ENCODE assay signal across 8 cellular contexts in the genomic region with DNA sequence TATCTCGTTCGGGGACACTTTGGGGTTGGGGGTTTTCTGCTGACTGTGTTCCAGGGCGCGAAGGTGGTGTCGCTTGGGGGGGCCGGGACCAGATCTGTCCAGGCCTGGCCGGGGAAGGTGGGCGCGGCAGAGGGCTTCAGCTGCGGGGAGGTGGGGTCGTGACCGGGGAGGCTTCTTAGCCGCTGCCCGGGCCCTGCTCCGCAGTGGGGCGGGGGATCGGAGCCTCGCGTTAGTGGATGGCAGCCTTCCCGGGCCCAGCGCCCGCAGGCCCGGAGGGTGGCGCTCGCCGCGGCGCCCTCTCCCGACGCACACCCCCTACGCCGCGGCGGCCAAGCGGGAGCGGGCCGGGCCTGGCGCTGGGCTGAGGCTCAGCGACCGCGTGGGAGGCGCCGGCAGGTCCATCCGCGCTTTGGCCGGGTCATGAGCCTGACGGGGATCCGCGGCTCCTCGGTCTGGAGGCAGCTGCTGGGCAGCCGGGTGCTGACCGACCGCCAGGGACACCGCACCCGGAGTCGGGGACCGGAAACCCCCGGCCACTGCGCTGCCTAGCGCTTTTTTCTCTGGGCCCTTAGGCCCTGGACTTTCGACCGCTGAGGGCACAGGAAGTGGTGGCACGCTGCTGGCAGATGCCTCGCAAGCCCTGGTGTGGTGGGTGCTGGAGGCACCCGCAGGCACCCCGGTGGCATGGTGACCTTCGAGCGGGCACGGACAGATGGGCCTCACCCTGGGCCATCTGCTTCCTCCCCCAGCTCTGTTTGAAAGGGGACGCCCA. TPM values are rescaled to one million over a fixed set of nuclear protein-coding genes. Genes with fewer than 3 reads are reported as not detected.
A peak's percentile ranks its signal among the peaks of the same experiment; 100 is the strongest.
DNase-seq lines count a peak whose midpoint lies in the region; FAIRE-seq and TF ChIP-seq lines count a peak whose summit lies in the region.

No MANE protein-coding gene starts in this region.

- intact Hi-C loops in MCF 10A (cut with micrococcal nuclease): loop anchor here (1.0 to 2.0 kb wide), 3 partner anchors 24 to 59 kb away; a partner anchor contains a TSS

- CTCF ChIA-PET in MCF 10A (lab: Yijun Ruan, JAX): interaction anchor here (0.6 to 15.0 kb wide), 7 partner anchors 12 to 189 kb away, joined by 3 to 315 read pairs (median 4); no protein-coding TSS in a partner anchor

- H3K27ac Mint-ChIP-seq in HFFc6: peak overlapping the region; percentile 95
- peak overlapping the region; percentile 88 for H3K27ac Mint-ChIP-seq in MCF 10A (ENCODE audit: low read depth, unreplicated experiment)

- DNase-seq in GDM1 (lab: John Stamatoyannopoulos, UW) (peak; percentile 23), HFFc6 (peak; percentile 35), SHP77 treated with DMSO at 0.1 percent for 48 hours (lab: John Stamatoyannopoulos, UW) (peak; percentile 28), MCF 10A (ENCODE audit: unreplicated experiment) (peak; percentile 59), iris pigment epithelial cell (ENCODE audit: low read depth) (peak; percentile 65), HPDE6-E6E7 (ENCODE audit: extremely low spot score) (no peak), urothelium cell line (ENCODE audit: low spot score) (no peak)

- POLR2A ChIA-PET in MCF 10A (lab: Yijun Ruan, JAX): interaction anchor here (0.9 to 10.0 kb wide), 7 partner anchors 18 to 719 kb away, joined by 3 to 151 read pairs (median 9); a partner anchor contains a TSS

- H3K4me3 ChIP-seq in skin epidermis: peak overlapping the region; percentile 47 to 83 (median 69)

- no TSS peak for BruUV-seq in MCF 10A (replicated peaks; lab: Mats Ljungman, UMichigan)

- H3K27me3 Mint-ChIP-seq in HFFc6 (ENCODE audit: insufficient read depth): peaks cover 8% of the 10 kb centered on the region
- H3K27me3 Mint-ChIP-seq in MCF 10A (ENCODE audit: insufficient read depth, unreplicated experiment): no peaks in the 10 kb centered on the region

- TF ChIP-seq CTCF in HFFc6 (IDR thresholded peaks at IDR 0.05) (peak; percentile 72), MCF 10A (IDR thresholded peaks at IDR 0.05; ENCODE audit: unreplicated experiment) (peak; percentile 24)

- H3K9me3 Mint-ChIP-seq in HFFc6: no peaks in the 10 kb centered on the region
- no peaks in the 10 kb centered on the region for H3K9me3 Mint-ChIP-seq in MCF 10A (ENCODE audit: unreplicated experiment)

- H3K36me3 Mint-ChIP-seq in HFFc6 (ENCODE audit: low read depth) (no peaks in the 10 kb centered on the region; the same call in none of the 2 replicates), MCF 10A (ENCODE audit: insufficient read depth, unreplicated experiment) (peaks cover 18% of the 10 kb centered on the region)

- H3K27ac ChIP-seq in skin epidermis: peak overlapping the region; percentile 53 to 95 (median 86)

- H3K4me3 Mint-ChIP-seq in HFFc6 (peak overlapping the region; percentile 92), MCF 10A (ENCODE audit: unreplicated experiment) (peak overlapping the region; percentile 77)

- no peak for FAIRE-seq in urothelium cell line (lab: Jason Lieb, UNC)

- H3K4me1 Mint-ChIP-seq in HFFc6 (ENCODE audit: low read depth): peaks cover 58% of the 10 kb centered on the region
- H3K4me1 Mint-ChIP-seq in MCF 10A (ENCODE audit: insufficient read depth, unreplicated experiment): peaks cover 41% of the 10 kb centered on the region

RNA-seq across cellular contexts. Expression of a gene that starts 1.2 kb away (rescaled TPM):
- total RNA-seq in HFFc6 (2021; fragmentation: NEBNext Ultra II Directional; extraction: Animal tissue kit (Norgen Biotek cat#: 25700)): 100 to 1,000 TPM in 1 of 6 experiments, 10 to 100 TPM in 5; 73.3 to 104 (median 82.2) TPM
- 95.6 and 138 TPM in 2 replicates for total RNA-seq in MCF 10A (2022)

RNA-seq across cellular contexts. Expression of a gene that starts 4.1 kb away (rescaled TPM):
- 10 to 100 TPM; 44.0 to 57.8 (median 51.9) TPM for total RNA-seq in HFFc6 (2021; fragmentation: NEBNext Ultra II Directional; extraction: Animal tissue kit (Norgen Biotek cat#: 25700))
- 25.7 and 30.1 TPM in 2 replicates for total RNA-seq in MCF 10A (2022)

RNA-seq across cellular contexts. Expression of a gene that starts 6.8 kb away (rescaled TPM):
- 10 to 100 TPM; 83.8 to 97.0 (median 92.4) TPM for total RNA-seq in HFFc6 (2021; fragmentation: NEBNext Ultra II Directional; extraction: Animal tissue kit (Norgen Biotek cat#: 25700))
- 79.3 and 83.6 TPM in 2 replicates for total RNA-seq in MCF 10A (2022)

RNA-seq across cellular contexts. Expression of a gene that starts 28.0 kb away (rescaled TPM):
- total RNA-seq in HFFc6 (2021; fragmentation: NEBNext Ultra II Directional; extraction: Animal tissue kit (Norgen Biotek cat#: 25700)): 100 to 1,000 TPM; 153 to 188 (median 164) TPM
- 112 and 114 TPM in 2 replicates for total RNA-seq in MCF 10A (2022)

RNA-seq across cellular contexts. Expression of a gene that starts 29.7 kb away (rescaled TPM):
- 10 to 100 TPM; 31.3 to 37.3 (median 33.4) TPM for total RNA-seq in HFFc6 (2021; fragmentation: NEBNext Ultra II Directional; extraction: Animal tissue kit (Norgen Biotek cat#: 25700))
- total RNA-seq in MCF 10A (2022): 11.8 and 12.2 TPM in 2 replicates

Comparison
In these comparisons a context has a peak if more than half of its experiments do, and no peak if none do; other contexts are left out.
1. DNase-seq: peak in GDM1 (single experiment), HFFc6 (single experiment), SHP77 treated with DMSO at 0.1 percent for 48 hours (single experiment), MCF 10A (single experiment) and iris pigment epithelial cell (single experiment); none in HPDE6-E6E7 (single experiment) and urothelium cell line (single experiment).